24 cellular contexts compared by ENCODE assay signal in the genomic region with DNA sequence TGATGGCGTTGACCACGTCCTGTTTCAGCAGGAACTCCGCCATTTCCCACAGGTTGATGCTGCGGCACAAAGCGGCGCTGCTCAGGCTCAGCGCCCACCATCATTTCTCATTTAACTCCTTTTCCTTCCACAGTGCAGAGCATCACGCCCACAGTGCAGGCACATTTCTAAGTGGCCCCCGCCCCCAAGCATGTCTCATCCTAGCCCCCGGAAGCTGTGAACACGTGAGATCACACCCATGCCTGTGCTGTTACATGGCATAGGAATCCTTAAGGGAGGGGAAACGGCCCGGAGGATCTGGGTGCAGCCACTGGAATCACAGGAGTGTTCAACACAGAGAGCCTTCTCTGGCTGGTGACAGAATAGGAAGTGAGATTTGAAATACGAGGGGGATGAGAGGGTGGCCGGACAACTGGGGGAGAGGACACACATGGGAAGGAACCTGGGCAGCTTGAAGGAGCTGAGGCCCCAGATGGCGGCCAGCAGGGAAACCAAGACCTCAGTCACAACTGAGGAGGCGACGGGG. TPM values are rescaled to one million over a fixed set of nuclear protein-coding genes. Genes with fewer than 3 reads are reported as not detected.
DNase-seq lines count a peak whose midpoint lies in the region; ATAC-seq and TF ChIP-seq lines count a peak whose summit lies in the region.
"Had no signal": no experiment of that assay in that cellular context is flagged by ENCODE, and none has a peak within 500 bp of the region (broad histone marks: within the 10 kb centered on the region; RNA-seq: fewer than 3 reads in every experiment).

No MANE protein-coding gene starts in this region.

- H3K27ac ChIP-seq in HEK293 (ENCODE audit: extremely low read depth, low read depth, low read length) (no peak overlapping the region), dorsolateral prefrontal cortex (peak overlapping the region in 57 of 59 donors; percentile 18 to 97 (median 77)), GM23338 (ENCODE audit: low read depth) (no peak overlapping the region)
- H3K27ac ChIP-seq: A549, BLaER1, HL-60, KMS-11 had no signal

- H3K4me1 Mint-ChIP-seq in nephron progenitor cell (peaks cover 9% of the 10 kb centered on the region), GM23338 (peaks cover 14% of the 10 kb centered on the region)

- ATAC-seq in HG03565 (IDR thresholded peaks at IDR 0.05; ENCODE audit: unreplicated experiment) = no peak
- no peak for ATAC-seq in GM23338
- ATAC-seq: A549; CD8-positive, alpha-beta T cell; GM12878; PC-3 had no signal

- H3K27me3 Mint-ChIP-seq in nephron progenitor cell (ENCODE audit: low read depth, poor library complexity) = peaks cover 7% of the 10 kb centered on the region
- H3K27me3 Mint-ChIP-seq in GM23338 (ENCODE audit: insufficient read depth, low read depth, poor library complexity) = peaks cover 18% of the 10 kb centered on the region

- intact Hi-C loops in dorsolateral prefrontal cortex (cut with DNase I) = no loop called here

- no peak overlapping the region for H3K4me3 Mint-ChIP-seq in nephron progenitor cell
- no peak overlapping the region for H3K4me3 Mint-ChIP-seq in GM23338
- H3K4me3 Mint-ChIP-seq: CD8-positive, alpha-beta T cell had no signal

- no peaks in the 10 kb centered on the region for H3K27me3 ChIP-seq in dorsolateral prefrontal cortex
- H3K27me3 ChIP-seq in GM23338 (ENCODE audit: insufficient read depth) = peaks cover 6% of the 10 kb centered on the region
- H3K27me3 ChIP-seq: BLaER1 had no signal

- POLR2A ChIA-PET in HEK293 (lab: Yijun Ruan, JAX) = no interaction called here

- no peaks in the 10 kb centered on the region for H3K9me3 Mint-ChIP-seq in nephron progenitor cell
- no peaks in the 10 kb centered on the region for H3K9me3 Mint-ChIP-seq in GM23338
- H3K9me3 Mint-ChIP-seq: CD8-positive, alpha-beta T cell had no signal

- CTCF ChIA-PET in HEK293 (lab: Yijun Ruan, JAX) = no interaction called here

- DNase-seq in dorsolateral prefrontal cortex (peak in 8 of 10 donors; percentile 53 to 87 (median 76)), nephron progenitor cell (no peak), superior temporal gyrus (ENCODE audit: extremely low spot score) (peak; percentile 50), GM23338 (ENCODE audit: low spot score) (no peak), NCI-H82 treated with DMSO at 0.1 percent for 48 hours (lab: John Stamatoyannopoulos, UW; ENCODE audit: unreplicated experiment) (no peak)
- DNase-seq: Calu3; CD8-positive, alpha-beta T cell; DMS53; EL; NCI-H1417; NCI-H187; NCI-H2227 treated with DMSO at 0.1 percent for 48 hours; NCI-H510A treated with DMSO at 0.1 percent for 48 hours; NCI-H82; PC-3; RPMI8226; SIG-M5 had no signal

- H3K4me1 ChIP-seq in HEK293 (ENCODE audit: control insufficient read depth, insufficient read depth, low read length) (no peaks in the 10 kb centered on the region), GM23338 (ENCODE audit: insufficient read depth) (peaks cover 5% of the 10 kb centered on the region; the same call in 1 of the 2 replicates)

- no peaks in the 10 kb centered on the region for H3K36me3 ChIP-seq in HEK293 (ENCODE audit: control insufficient read depth in 2 of 2, insufficient read depth in 1 of 2, low read length in 2 of 2)
- H3K36me3 ChIP-seq in GM23338 (ENCODE audit: insufficient read depth) = no peaks in the 10 kb centered on the region

- no peaks in the 10 kb centered on the region for H3F3A ChIP-seq in GM23338 (replicated peaks; ENCODE audit: low read depth)

- no peaks in the 10 kb centered on the region; the same call in 1 of the 2 replicates for H3K79me2 ChIP-seq in GM23338 (replicated peaks; ENCODE audit: insufficient read depth)

- H3K4me3 ChIP-seq in HEK293 (ENCODE audit: low read depth, low read length) (no peak overlapping the region), dorsolateral prefrontal cortex (peak overlapping the region in 46 of 59 donors; percentile 0 to 88 (median 36)), GM23338 (no peak overlapping the region)
- H3K4me3 ChIP-seq: A549, BLaER1, GM12878 had no signal

- no peaks in the 10 kb centered on the region for H3K9me3 ChIP-seq in HEK293 (ENCODE audit: control insufficient read depth, insufficient read depth, low read depth, low read length)
- H3K9me3 ChIP-seq: A549, BLaER1 had no signal

- no peak overlapping the region for H3K4me2 ChIP-seq in GM23338
- H3K4me2 ChIP-seq: A549, BLaER1, KMS-11 had no signal

- no peak overlapping the region for H2AFZ ChIP-seq in GM23338

- no peaks in the 10 kb centered on the region for H4K20me1 ChIP-seq in GM23338 (replicated peaks; ENCODE audit: insufficient read depth)
- H4K20me1 ChIP-seq: BLaER1 had no signal

- H3K9me2 ChIP-seq in GM23338 (ENCODE audit: insufficient read depth) = no peaks in the 10 kb centered on the region

- peak overlapping the region; percentile 30 for H3K27ac Mint-ChIP-seq in nephron progenitor cell
- H3K27ac Mint-ChIP-seq in GM23338 = no peak overlapping the region
- H3K27ac Mint-ChIP-seq: CD8-positive, alpha-beta T cell had no signal

- TF ChIP-seq CTCF in HEK293 (tag by site-specific recombination; IDR thresholded peaks at IDR 0.05) (no peak), dorsolateral prefrontal cortex (IDR thresholded peaks at IDR 0.05 in 54 of 56, conservative IDR thresholded peaks at IDR 0.05 in 2 of 56; ENCODE audit: low read depth in 1 of 56, partially characterized antibody in 56 of 56) (no peak), nephron progenitor cell (IDR thresholded peaks at IDR 0.05) (no peak), GM23338 (conservative IDR thresholded peaks at IDR 0.05; ENCODE audit: low read depth in 2 of 2) (no peak)

- H3K36me3 Mint-ChIP-seq in nephron progenitor cell (ENCODE audit: low read depth) = no peaks in the 10 kb centered on the region
- H3K36me3 Mint-ChIP-seq in GM23338 (ENCODE audit: low read depth) = no peaks in the 10 kb centered on the region; the same call in 2 of the 3 replicates

TF ChIP-seq in HEK293, 187 proteins besides CTCF, POLR2A, EP300 and RAD21 (continues in another document):
- no peak for TF ChIP-seq ZNF768 (tag by site-specific recombination; IDR thresholded peaks at IDR 0.05)
- TF ChIP-seq ZNF843 (tag by site-specific recombination; IDR thresholded peaks at IDR 0.05) = no peak
- 0 out of 2 replicates have a peak, but pooled peaks have one; percentile 39 for TF ChIP-seq ZFHX2 (tag by site-specific recombination; conservative IDR thresholded peaks at IDR 0.05)
- TF ChIP-seq SETDB1 (IDR thresholded peaks at IDR 0.05; ENCODE audit: insufficient read length, low read length) = no peak
- TF ChIP-seq ZNF571 (tag by site-specific recombination; IDR thresholded peaks at IDR 0.05) = no peak
- TF ChIP-seq EGR2 (tag by site-specific recombination; IDR thresholded peaks at IDR 0.05; ENCODE audit: low read depth) = peak; percentile 40; the same call in 1 of the 2 replicates
- TF ChIP-seq, protein P1, sequence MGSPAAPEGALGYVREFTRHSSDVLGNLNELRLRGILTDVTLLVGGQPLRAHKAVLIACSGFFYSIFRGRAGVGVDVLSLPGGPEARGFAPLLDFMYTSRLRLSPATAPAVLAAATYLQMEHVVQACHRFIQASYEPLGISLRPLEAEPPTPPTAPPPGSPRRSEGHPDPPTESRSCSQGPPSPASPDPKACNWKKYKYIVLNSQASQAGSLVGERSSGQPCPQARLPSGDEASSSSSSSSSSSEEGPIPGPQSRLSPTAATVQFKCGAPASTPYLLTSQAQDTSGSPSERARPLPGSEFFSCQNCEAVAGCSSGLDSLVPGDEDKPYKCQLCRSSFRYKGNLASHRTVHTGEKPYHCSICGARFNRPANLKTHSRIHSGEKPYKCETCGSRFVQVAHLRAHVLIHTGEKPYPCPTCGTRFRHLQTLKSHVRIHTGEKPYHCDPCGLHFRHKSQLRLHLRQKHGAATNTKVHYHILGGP (tag by site-specific recombination; IDR thresholded peaks at IDR 0.05) = no peak

TF ChIP-seq in GM23338, 12 proteins besides CTCF, POLR2A, EP300 and RAD21:
- TF ChIP-seq JUNB (IDR thresholded peaks at IDR 0.05; ENCODE audit: unreplicated experiment) = no peak
- TF ChIP-seq, protein P2, sequence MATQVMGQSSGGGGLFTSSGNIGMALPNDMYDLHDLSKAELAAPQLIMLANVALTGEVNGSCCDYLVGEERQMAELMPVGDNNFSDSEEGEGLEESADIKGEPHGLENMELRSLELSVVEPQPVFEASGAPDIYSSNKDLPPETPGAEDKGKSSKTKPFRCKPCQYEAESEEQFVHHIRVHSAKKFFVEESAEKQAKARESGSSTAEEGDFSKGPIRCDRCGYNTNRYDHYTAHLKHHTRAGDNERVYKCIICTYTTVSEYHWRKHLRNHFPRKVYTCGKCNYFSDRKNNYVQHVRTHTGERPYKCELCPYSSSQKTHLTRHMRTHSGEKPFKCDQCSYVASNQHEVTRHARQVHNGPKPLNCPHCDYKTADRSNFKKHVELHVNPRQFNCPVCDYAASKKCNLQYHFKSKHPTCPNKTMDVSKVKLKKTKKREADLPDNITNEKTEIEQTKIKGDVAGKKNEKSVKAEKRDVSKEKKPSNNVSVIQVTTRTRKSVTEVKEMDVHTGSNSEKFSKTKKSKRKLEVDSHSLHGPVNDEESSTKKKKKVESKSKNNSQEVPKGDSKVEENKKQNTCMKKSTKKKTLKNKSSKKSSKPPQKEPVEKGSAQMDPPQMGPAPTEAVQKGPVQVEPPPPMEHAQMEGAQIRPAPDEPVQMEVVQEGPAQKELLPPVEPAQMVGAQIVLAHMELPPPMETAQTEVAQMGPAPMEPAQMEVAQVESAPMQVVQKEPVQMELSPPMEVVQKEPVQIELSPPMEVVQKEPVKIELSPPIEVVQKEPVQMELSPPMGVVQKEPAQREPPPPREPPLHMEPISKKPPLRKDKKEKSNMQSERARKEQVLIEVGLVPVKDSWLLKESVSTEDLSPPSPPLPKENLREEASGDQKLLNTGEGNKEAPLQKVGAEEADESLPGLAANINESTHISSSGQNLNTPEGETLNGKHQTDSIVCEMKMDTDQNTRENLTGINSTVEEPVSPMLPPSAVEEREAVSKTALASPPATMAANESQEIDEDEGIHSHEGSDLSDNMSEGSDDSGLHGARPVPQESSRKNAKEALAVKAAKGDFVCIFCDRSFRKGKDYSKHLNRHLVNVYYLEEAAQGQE (IDR thresholded peaks at IDR 0.05; ENCODE audit: unreplicated experiment) = no peak
TF ChIP-seq in GM23338: peak in this region for 0.

RNA-seq across cellular contexts. Expression of a gene that starts 4.7 kb away (rescaled TPM):
- total RNA-seq in dorsolateral prefrontal cortex = 10 to 100 TPM; 29.1 to 81.0 (median 49.0) TPM
- 13.1 and 20.7 TPM in 2 replicates for total RNA-seq in GM23338 (2014; rRNA removed; shearing (Covaris generic))
- 6.3 and 7.5 TPM in 2 replicates for polyA plus RNA-seq in GM23338 (2016; fragmentation: Nextera tagmentation; extraction: Ambion mirVana)

RNA-seq across cellular contexts. Expression of a gene that starts 36.7 kb away (rescaled TPM):
- 10 to 100 TPM in 116 of 120 experiments, 1 to 10 TPM in 4; 7.8 to 64.9 (median 22.1) TPM for total RNA-seq in dorsolateral prefrontal cortex
- 2.8 and 4.2 TPM in 2 replicates for total RNA-seq in GM23338 (2014; rRNA removed; shearing (Covaris generic))
- 4.4 and 6.5 TPM in 2 replicates for polyA plus RNA-seq in GM23338 (2016; fragmentation: Nextera tagmentation; extraction: Ambion mirVana)
- total RNA-seq: Calu3; CD8-positive, alpha-beta T cell; GM12878; PC-3 had no signal
- polyA plus RNA-seq: A549, GM12878 had no signal

RNA-seq across cellular contexts. Expression of a gene that starts 42.6 kb away (rescaled TPM):
- total RNA-seq in dorsolateral prefrontal cortex = 10 to 100 TPM; 14.4 to 28.9 (median 21.0) TPM
- total RNA-seq in GM23338 (2014; rRNA removed; shearing (Covaris generic)) = 30.0 and 36.4 TPM in 2 replicates
- 19.2 and 20.2 TPM in 2 replicates for polyA plus RNA-seq in GM23338 (2016; fragmentation: Nextera tagmentation; extraction: Ambion mirVana)

Comparison
In these comparisons a context has a peak if more than half of its experiments do, and no peak if none do; other contexts are left out.
1. H3K27ac ChIP-seq: peak in dorsolateral prefrontal cortex (57 of 59); none in HEK293 (single experiment) and GM23338 (single experiment).
2. H3K4me3 ChIP-seq: peak in dorsolateral prefrontal cortex (46 of 59); none in HEK293 (single experiment) and GM23338 (single experiment).
3. DNase-seq: peak in dorsolateral prefrontal cortex (8 of 10) and superior temporal gyrus (single experiment); none in nephron progenitor cell (single experiment), GM23338 (single experiment) and NCI-H82 treated with DMSO at 0.1 percent for 48 hours (single experiment).